In genomic region chr12:48106574-48107251, GRCh38 we compare ENCODE assay signal across 8 cellular contexts. TPM values are rescaled to one million over a fixed set of nuclear protein-coding genes. Genes with fewer than 3 reads are reported as not detected.
A peak's percentile ranks its signal among the peaks of the same experiment; 100 is the strongest.
DNase-seq lines count a peak whose midpoint lies in the region; ATAC-seq and TF ChIP-seq lines count a peak whose summit lies in the region.

No MANE protein-coding gene starts in this region.

- CTCF ChIA-PET in BJ (lab: Yijun Ruan, JAX): interaction anchor here (1.0 to 2.5 kb wide), 4 partner anchors 12 to 87 kb away, joined by 3 to 7 read pairs (median 4); partner anchors contain the start of gene PFKM
- CTCF ChIA-PET in naive thymus-derived CD4-positive, alpha-beta T cell (lab: Charles Lee): interaction anchor here (2.5 kb wide), 1 partner anchor 58 kb away, joined by 6 read pairs; no protein-coding TSS in a partner anchor

- peaks cover 13% of the 10 kb centered on the region for H3K4me1 ChIP-seq in HUES48 (ENCODE audit: control insufficient read depth, insufficient read depth, low read length)
- H3K4me1 ChIP-seq in naive thymus-derived CD4-positive, alpha-beta T cell (ENCODE audit: control insufficient read depth in 2 of 2, insufficient read depth in 2 of 2, low read length in 2 of 2): peaks cover 17 to 23% of the 10 kb centered on the region in 2 donors

- no peaks in the 10 kb centered on the region for H3K9me3 ChIP-seq in HUES48 (ENCODE audit: control insufficient read depth, insufficient read depth, low read length)
- no peaks in the 10 kb centered on the region for H3K9me3 ChIP-seq in naive thymus-derived CD4-positive, alpha-beta T cell (ENCODE audit: control insufficient read depth in 2 of 3, low read length in 3 of 3)

- H3K4me3 Mint-ChIP-seq in naive thymus-derived CD4-positive, alpha-beta T cell: peak overlapping the region; percentile 88 to 96 (median 92)

- H3K27me3 ChIP-seq in BJ (ENCODE audit: control insufficient read depth, insufficient read depth, low read length) (peaks cover 2% of the 10 kb centered on the region; the same call in 1 of the 2 replicates), HUES48 (ENCODE audit: control insufficient read depth, insufficient read depth, low read length) (peaks cover 19% of the 10 kb centered on the region; the same call in 1 of the 2 replicates)
- no peaks in the 10 kb centered on the region for H3K27me3 ChIP-seq in naive thymus-derived CD4-positive, alpha-beta T cell (ENCODE audit: control insufficient read depth in 2 of 2, insufficient read depth in 2 of 2, low read length in 2 of 2)

- peak overlapping the region; percentile 90 to 100 (median 95) for H3K27ac Mint-ChIP-seq in naive thymus-derived CD4-positive, alpha-beta T cell

- intact Hi-C loops in naive thymus-derived CD4-positive, alpha-beta T cell (cut with micrococcal nuclease): loop anchor here (1.0 to 10.0 kb wide), 19 partner anchors 13 to 744 kb away; partner anchors contain the start of genes ASB8 (in 2 of the 2), CCNT1 (in 2 of the 2), PFKM (in 2 of the 2) and TMEM106C (in 2 of the 2)

- ATAC-seq in naive thymus-derived CD4-positive, alpha-beta T cell: no peak
- no peak for ATAC-seq in HG02763 (IDR thresholded peaks at IDR 0.05; ENCODE audit: unreplicated experiment)

- H3K36me3 ChIP-seq in BJ (ENCODE audit: control insufficient read depth, insufficient read depth, low read length) (no peaks in the 10 kb centered on the region), HUES48 (ENCODE audit: control insufficient read depth, insufficient read depth, low read length) (no peaks in the 10 kb centered on the region)
- peaks cover 0 to 7% (median 0%) of the 10 kb centered on the region in 3 experiments for H3K36me3 ChIP-seq in naive thymus-derived CD4-positive, alpha-beta T cell (ENCODE audit: control insufficient read depth in 2 of 3, insufficient read depth in 3 of 3, low read length in 3 of 3)

- POLR2A ChIA-PET in BJ (lab: Charles Lee): no interaction called here
- POLR2A ChIA-PET in naive thymus-derived CD4-positive, alpha-beta T cell (lab: Charles Lee): interaction anchor here (0.5 to 5.4 kb wide), 11 partner anchors 10 to 1973 kb away, joined by 3 to 56 read pairs (median 4); partner anchors contain the start of genes ASB8, PFKM and TMEM106C

- TF ChIP-seq CTCF in BJ (IDR thresholded peaks at IDR 0.05; ENCODE audit: insufficient read depth, low read depth, low read length): no peak

- H3K27ac ChIP-seq in HUES48 (ENCODE audit: low read depth, low read length): peak overlapping the region; percentile 98
- H3K27ac ChIP-seq in caudate nucleus (ENCODE audit: low read depth, low read length): peak overlapping the region; percentile 97
- peak overlapping the region; percentile 93 for H3K27ac ChIP-seq in naive thymus-derived CD4-positive, alpha-beta T cell (ENCODE audit: low read depth, low read length)

- H3K36me3 Mint-ChIP-seq in naive thymus-derived CD4-positive, alpha-beta T cell: peaks cover 0 to 3% (median 0%) of the 10 kb centered on the region in 5 donors

- DNase-seq in BJ (ENCODE audit: low read depth) (no peak), caudate nucleus (lab: John Stamatoyannopoulos, UW) (no peak), MV-4-11 (lab: John Stamatoyannopoulos, UW) (no peak), T-helper 9 cell (no peak), NCI-H2029 treated with DMSO at 0.1 percent for 48 hours (lab: John Stamatoyannopoulos, UW) (no peak)
- no peak for DNase-seq in naive thymus-derived CD4-positive, alpha-beta T cell

- H3K9ac ChIP-seq in HUES48 (ENCODE audit: low read depth, low read length): peak overlapping the region; percentile 89

- H3K4me3 ChIP-seq in BJ (ENCODE audit: low read depth, low read length) (peak overlapping the region; percentile 88), HUES48 (ENCODE audit: low read depth, low read length) (peak overlapping the region; percentile 87)
- peak overlapping the region; percentile 89 for H3K4me3 ChIP-seq in naive thymus-derived CD4-positive, alpha-beta T cell (ENCODE audit: low read length)

- peaks cover 0 to 8% (median 0%) of the 10 kb centered on the region in 5 donors for H3K27me3 Mint-ChIP-seq in naive thymus-derived CD4-positive, alpha-beta T cell

- peaks cover 0 to 4% (median 0%) of the 10 kb centered on the region in 11 donors for H3K9me3 Mint-ChIP-seq in naive thymus-derived CD4-positive, alpha-beta T cell

- H3K4me1 Mint-ChIP-seq in naive thymus-derived CD4-positive, alpha-beta T cell: peaks cover 33 to 60% (median 54%) of the 10 kb centered on the region in 7 donors

RNA-seq across cellular contexts. Expression of gene SENP1, which starts 0.8 kb away (rescaled TPM):
- 10.3 and 20.0 TPM in 2 replicates for polyA plus RNA-seq in BJ (2011; rRNA removed)
- 12.7 and 15.4 TPM in 2 replicates for polyA minus RNA-seq in BJ (2011; rRNA and poly(A)+ RNA removed)
- 10 to 100 TPM; 16.9 to 41.9 (median 31.5) TPM for total RNA-seq in naive thymus-derived CD4-positive, alpha-beta T cell
- 10 to 100 TPM; 12.0 to 13.7 TPM for polyA plus RNA-seq in naive thymus-derived CD4-positive, alpha-beta T cell

RNA-seq across cellular contexts. Expression of gene PFKM, which starts 12.5 kb away (rescaled TPM):
- 43.4 and 45.9 TPM in 2 replicates for polyA plus RNA-seq in BJ (2011; rRNA removed)
- polyA minus RNA-seq in BJ (2011; rRNA and poly(A)+ RNA removed): 32.9 and 48.6 TPM in 2 replicates
- 10 to 100 TPM; 11.7 to 20.3 (median 14.5) TPM for total RNA-seq in naive thymus-derived CD4-positive, alpha-beta T cell
- polyA plus RNA-seq in naive thymus-derived CD4-positive, alpha-beta T cell: 1 to 10 TPM; 5.1 to 6.3 TPM

RNA-seq across cellular contexts. Expression of gene ASB8, which starts 50.6 kb away (rescaled TPM):
- 31.1 and 34.4 TPM in 2 replicates for polyA plus RNA-seq in BJ (2011; rRNA removed)
- polyA minus RNA-seq in BJ (2011; rRNA and poly(A)+ RNA removed): 23.6 and 37.5 TPM in 2 replicates
- total RNA-seq in naive thymus-derived CD4-positive, alpha-beta T cell: 10 to 100 TPM; 42.9 to 75.9 (median 54.9) TPM
- polyA plus RNA-seq in naive thymus-derived CD4-positive, alpha-beta T cell: 10 to 100 TPM; 71.5 to 93.5 TPM
